13 cellular contexts compared by ENCODE assay signal in genomic region chr5:163649522-163649921, GRCh38.
DNase-seq lines count a peak whose midpoint lies in the region; ATAC-seq and TF ChIP-seq lines count a peak whose summit lies in the region.
"Had no signal": no experiment of that assay in that cellular context is flagged by ENCODE, and none has a peak within 500 bp of the region (broad histone marks: within the 10 kb centered on the region; RNA-seq: fewer than 3 reads in every experiment).

No MANE protein-coding gene starts in this region.

- H3K27ac ChIP-seq in suprapubic skin = no peak overlapping the region
- H3K27ac ChIP-seq: skin epidermis had no signal

- H3K27me3 ChIP-seq in suprapubic skin = no peaks in the 10 kb centered on the region

- TF ChIP-seq CTCF in suprapubic skin (IDR thresholded peaks at IDR 0.05) = no peak

- WGBS in suprapubic skin = 77% methylated on average over 2 of the region's 2 CpGs

- H3K9me3 ChIP-seq in suprapubic skin = no peaks in the 10 kb centered on the region

- H3K36me3 ChIP-seq in suprapubic skin = no peaks in the 10 kb centered on the region

- TF ChIP-seq POLR2A in suprapubic skin (IDR thresholded peaks at IDR 0.05) = no peak

- no peak for ATAC-seq in GM19351 (IDR thresholded peaks at IDR 0.05; ENCODE audit: unreplicated experiment)
- ATAC-seq in HG02571 (IDR thresholded peaks at IDR 0.05; ENCODE audit: unreplicated experiment) = no peak

- DNase-seq in Caki2 (ENCODE audit: low read depth) (peak; percentile 45), NCI-H1694 treated with DMSO at 0.1 percent for 48 hours (lab: John Stamatoyannopoulos, UW) (peak; percentile 76), amniotic epithelial cell (ENCODE audit: low read depth) (peak; percentile 82), glomerular visceral epithelial cell (ENCODE audit: extremely low spot score) (peak; percentile 2), head of caudate nucleus (no peak), suprapubic skin (ENCODE audit: low spot score in 2 of 2) (no peak)
- DNase-seq: activated naive CD8-positive, alpha-beta T cell treated with anti-CD3 and anti-CD28 coated beads, Interleukin-2, amount 10 ng/mL, durations not matched to agents 7 days and 5 days; GDM1; immature natural killer cell; NCI-H1436 had no signal

- no peak overlapping the region for H3K4me3 ChIP-seq in suprapubic skin
- H3K4me3 ChIP-seq: skin epidermis had no signal

- intact Hi-C loops in head of caudate nucleus (cut with DNase I) = no loop called here

- in situ Hi-C loops in Caki2 (cut with HindIII; ENCODE audit: low pct_unique_long_range_greater_than_20kb, low sequenced_read_pairs) = no loop called here

- no peaks in the 10 kb centered on the region for H3K4me1 ChIP-seq in suprapubic skin

- TF ChIP-seq EP300 in suprapubic skin (IDR thresholded peaks at IDR 0.05) = no peak

Comparison
In these comparisons a context has a peak if more than half of its experiments do, and no peak if none do; other contexts are left out.
1. DNase-seq: peak in Caki2 (single experiment), NCI-H1694 treated with DMSO at 0.1 percent for 48 hours (single experiment), amniotic epithelial cell (single experiment) and glomerular visceral epithelial cell (single experiment); none in head of caudate nucleus (0 of 42) and suprapubic skin (0 of 2).